8 cellular contexts compared by ENCODE assay signal in the genomic region with DNA sequence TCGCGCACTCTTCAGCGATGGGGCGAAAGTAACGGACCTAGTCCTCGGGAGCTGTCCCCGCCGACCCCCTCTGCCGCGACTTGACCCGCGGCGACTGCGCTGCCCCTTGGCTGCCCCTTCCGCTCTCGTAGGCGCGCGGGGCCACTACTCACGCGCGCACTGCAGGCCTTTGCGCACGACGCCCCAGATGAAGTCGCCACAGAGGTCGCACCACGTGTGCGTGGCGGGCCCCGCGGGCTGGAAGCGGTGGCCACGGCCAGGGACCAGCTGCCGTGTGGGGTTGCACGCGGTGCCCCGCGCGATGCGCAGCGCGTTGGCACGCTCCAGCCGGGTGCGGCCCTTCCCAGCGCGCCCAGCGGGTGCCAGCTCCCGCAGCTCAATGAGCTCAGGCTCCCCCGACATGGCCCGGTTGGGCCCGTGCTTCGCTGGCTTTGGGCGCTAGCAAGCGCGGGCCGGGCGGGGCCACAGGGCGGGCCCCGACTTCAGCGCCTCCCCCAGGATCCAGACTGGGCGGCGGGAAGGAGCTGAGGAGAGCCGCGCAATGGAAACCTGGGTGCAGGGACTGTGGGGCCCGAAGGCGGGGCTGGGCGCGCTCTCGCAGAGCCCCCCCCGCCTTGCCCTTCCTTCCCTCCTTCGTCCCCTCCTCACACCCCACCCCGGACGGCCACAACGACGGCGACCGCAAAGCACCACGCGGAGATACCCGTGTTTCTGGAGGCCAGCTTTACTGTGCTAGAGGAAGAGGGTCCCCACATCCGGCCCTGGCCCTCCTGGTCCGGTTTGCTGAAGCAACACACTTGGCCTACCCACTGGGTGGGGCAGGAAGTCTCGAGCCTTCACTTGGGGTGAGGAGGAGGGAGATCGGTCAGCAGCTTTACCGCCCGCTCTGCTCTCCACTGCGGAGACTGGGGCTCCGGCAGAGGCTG. TPM values are rescaled to one million over a fixed set of nuclear protein-coding genes. Genes with fewer than 3 reads are reported as not detected.
DNase-seq lines count a peak whose midpoint lies in the region; ATAC-seq and TF ChIP-seq lines count a peak whose summit lies in the region.

A gene with protein sequence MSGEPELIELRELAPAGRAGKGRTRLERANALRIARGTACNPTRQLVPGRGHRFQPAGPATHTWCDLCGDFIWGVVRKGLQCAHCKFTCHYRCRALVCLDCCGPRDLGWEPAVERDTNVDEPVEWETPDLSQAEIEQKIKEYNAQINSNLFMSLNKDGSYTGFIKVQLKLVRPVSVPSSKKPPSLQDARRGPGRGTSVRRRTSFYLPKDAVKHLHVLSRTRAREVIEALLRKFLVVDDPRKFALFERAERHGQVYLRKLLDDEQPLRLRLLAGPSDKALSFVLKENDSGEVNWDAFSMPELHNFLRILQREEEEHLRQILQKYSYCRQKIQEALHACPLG (minus strand): TSS at position 433 of the 926 bp plus-strand sequence. CDS start 31 bp downstream, at position 402.

- peak; percentile 84 for DNase-seq in activated CD4-positive, alpha-beta T cell treated with anti-CD3 and anti-CD28 coated beads for 36 hours
- no peak for DNase-seq in activated CD4-positive, alpha-beta T cell treated with anti-CD3 and anti-CD28 coated beads for 1 hour
- DNase-seq in T-helper 1 cell (peak; percentile 39 to 87 (median 56)), body of pancreas (peak in 2 of 4 donors; percentile 54 to 66), iPS-NIHi7 (ENCODE audit: extremely low spot score) (peak; percentile 38), DMS114 treated with DMSO at 0.1 percent for 48 hours (lab: John Stamatoyannopoulos, UW; ENCODE audit: unreplicated experiment) (no peak)
- DNase-seq in stimulated activated CD4-positive, alpha-beta T cell treated with anti-CD3 and anti-CD28 coated beads, Interleukin-15, amount 100 ng/mL, for 1 hour (ENCODE audit: low read depth in 1 of 2, low spot score in 1 of 2) = peak; percentile 44 to 49

- H3K36me3 Mint-ChIP-seq in activated CD4-positive, alpha-beta T cell treated with anti-CD3 and anti-CD28 coated beads for 36 hours (ENCODE audit: low read depth) = peaks cover 31% of the 10 kb centered on the region

- H3K4me1 Mint-ChIP-seq in activated CD4-positive, alpha-beta T cell treated with anti-CD3 and anti-CD28 coated beads for 36 hours = peaks cover 30% of the 10 kb centered on the region

- peak within 1 kb of the TSS; percentile 91 for H3K27ac Mint-ChIP-seq in activated CD4-positive, alpha-beta T cell treated with anti-CD3 and anti-CD28 coated beads for 36 hours

- no peak for TF ChIP-seq CTCF in body of pancreas (IDR thresholded peaks at IDR 0.05)

- no peaks in the 10 kb centered on the region for H3K27me3 ChIP-seq in body of pancreas

- ATAC-seq in activated CD4-positive, alpha-beta T cell treated with anti-CD3 and anti-CD28 coated beads for 36 hours = peak; percentile 42
- ATAC-seq in body of pancreas = no peak
- ATAC-seq in HG02840 (IDR thresholded peaks at IDR 0.05; ENCODE audit: low FRiP score, unreplicated experiment) = no peak

- WGBS in body of pancreas, 2 donors = 28 to 82% methylated on average over 11 to 88 of the region's 90 CpGs

- H3K9me3 ChIP-seq in body of pancreas = no peaks in the 10 kb centered on the region

- no peaks in the 10 kb centered on the region for H3K36me3 ChIP-seq in body of pancreas (replicated peaks in 1 of 2; ENCODE audit: insufficient read depth in 1 of 2, low read depth in 2 of 2)

- H3K4me3 ChIP-seq in body of pancreas = no peak within 1 kb of the TSS

- peak within 1 kb of the TSS; percentile 83 for H3K4me3 Mint-ChIP-seq in activated CD4-positive, alpha-beta T cell treated with anti-CD3 and anti-CD28 coated beads for 36 hours

- H3K9me3 Mint-ChIP-seq in activated CD4-positive, alpha-beta T cell treated with anti-CD3 and anti-CD28 coated beads for 36 hours (ENCODE audit: low read depth) = no peaks in the 10 kb centered on the region

- H3K27ac ChIP-seq in body of pancreas = peak within 1 kb of the TSS in 2 of 4 donors; percentile 45 to 99

- H3K4me1 ChIP-seq in body of pancreas = peaks cover 25% of the 10 kb centered on the region

- TF ChIP-seq POLR2A in body of pancreas (IDR thresholded peaks at IDR 0.05) = peak in 1 of 3 donors; percentile 61

- no peaks in the 10 kb centered on the region for H3K27me3 Mint-ChIP-seq in activated CD4-positive, alpha-beta T cell treated with anti-CD3 and anti-CD28 coated beads for 36 hours

- CTCF ChIA-PET in activated CD4-positive, alpha-beta T cell treated with anti-CD3 and anti-CD28 coated beads for 36 hours (lab: Charles Lee) = interaction anchor here (0.6 to 1.5 kb wide), 7 partner anchors 9 to 212 kb away, joined by 3 to 8 read pairs (median 3); a partner anchor contains a TSS

- intact Hi-C loops in activated CD4-positive, alpha-beta T cell treated with anti-CD3 and anti-CD28 coated beads for 36 hours (cut with DNase I, micrococcal nuclease) = no loop called here
- intact Hi-C loops in body of pancreas (cut with DNase I) = loop anchor here (10.0 kb wide), 1 partner anchor 204 kb away; no protein-coding TSS in a partner anchor

- POLR2A ChIA-PET in activated CD4-positive, alpha-beta T cell treated with anti-CD3 and anti-CD28 coated beads for 36 hours (lab: Charles Lee) = interaction anchor here (0.5 to 1.6 kb wide), 8 partner anchors 10 to 1925 kb away, joined by 3 to 7 read pairs (median 3); a partner anchor contains a TSS

RNA-seq across cellular contexts. Expression of the gene that starts here (rescaled TPM):
- total RNA-seq in activated CD4-positive, alpha-beta T cell treated with anti-CD3 and anti-CD28 coated beads for 36 hours = 10 to 100 TPM; 30.8 to 50.7 TPM
- 10 to 100 TPM; 26.7 to 30.0 TPM for total RNA-seq in body of pancreas

Comparison
In these comparisons a context has a peak if more than half of its experiments do, and no peak if none do; other contexts are left out.
1. DNase-seq: peak in activated CD4-positive, alpha-beta T cell treated with anti-CD3 and anti-CD28 coated beads for 36 hours (single experiment), T-helper 1 cell (5 of 5), iPS-NIHi7 (single experiment) and stimulated activated CD4-positive, alpha-beta T cell treated with anti-CD3 and anti-CD28 coated beads, Interleukin-15, amount 100 ng/mL, for 1 hour (2 of 2); none in activated CD4-positive, alpha-beta T cell treated with anti-CD3 and anti-CD28 coated beads for 1 hour (single experiment) and DMS114 treated with DMSO at 0.1 percent for 48 hours (single experiment).